ENCODE assay signal across 1 cellular context in the genomic region with DNA sequence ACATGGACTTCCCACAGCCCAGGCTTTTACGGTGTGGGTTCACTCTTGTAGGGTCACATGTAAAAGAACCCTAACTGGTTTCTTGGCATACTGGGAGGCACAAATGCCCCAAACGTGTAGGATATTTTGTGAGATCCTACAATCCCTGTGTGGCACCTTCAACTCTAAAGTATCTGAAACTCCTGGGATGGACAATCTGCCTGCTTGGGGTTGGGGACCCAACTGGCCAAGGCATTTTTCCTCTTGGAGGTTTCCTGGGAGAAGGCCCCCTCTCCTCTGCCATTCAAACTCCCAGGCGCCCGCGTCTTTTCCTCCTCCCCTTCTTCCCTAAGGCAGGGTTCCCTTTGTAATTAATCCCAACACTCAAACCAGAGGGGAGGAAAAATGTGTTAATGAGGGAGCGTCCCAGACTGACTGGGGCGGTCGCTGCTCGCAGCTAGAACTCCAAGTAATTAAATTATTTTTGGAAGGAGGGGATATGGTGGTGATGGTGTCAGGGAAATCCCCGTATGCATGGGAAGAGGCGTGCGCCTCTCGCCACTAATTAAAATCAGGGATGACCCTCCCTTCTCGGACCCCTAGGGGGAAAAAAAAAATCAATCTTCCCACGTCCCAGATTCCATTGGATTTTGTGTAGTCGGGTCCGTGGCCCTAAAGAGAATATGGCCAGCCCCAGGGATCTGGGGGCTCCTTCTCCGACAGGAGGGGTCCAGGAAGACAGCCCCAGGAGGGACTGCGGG.
TF ChIP-seq lines count a peak whose summit lies in the region.

No MANE protein-coding gene starts in this region.

TF ChIP-seq in GM12878, 131 proteins besides CTCF, POLR2A, EP300 and RAD21:
- TF ChIP-seq MEF2B (IDR thresholded peaks at IDR 0.05; ENCODE audit: partially characterized antibody, poor library complexity, severe bottlenecking) (no peak), EZH2 (IDR thresholded peaks at IDR 0.05; ENCODE audit: borderline replicate concordance, control insufficient read depth, low read depth, low read length) (no peak), PAX5 (IDR thresholded peaks at IDR 0.05; ENCODE audit: borderline replicate concordance, low read depth, low read length) (no peak)
- TF ChIP-seq, protein P1, sequence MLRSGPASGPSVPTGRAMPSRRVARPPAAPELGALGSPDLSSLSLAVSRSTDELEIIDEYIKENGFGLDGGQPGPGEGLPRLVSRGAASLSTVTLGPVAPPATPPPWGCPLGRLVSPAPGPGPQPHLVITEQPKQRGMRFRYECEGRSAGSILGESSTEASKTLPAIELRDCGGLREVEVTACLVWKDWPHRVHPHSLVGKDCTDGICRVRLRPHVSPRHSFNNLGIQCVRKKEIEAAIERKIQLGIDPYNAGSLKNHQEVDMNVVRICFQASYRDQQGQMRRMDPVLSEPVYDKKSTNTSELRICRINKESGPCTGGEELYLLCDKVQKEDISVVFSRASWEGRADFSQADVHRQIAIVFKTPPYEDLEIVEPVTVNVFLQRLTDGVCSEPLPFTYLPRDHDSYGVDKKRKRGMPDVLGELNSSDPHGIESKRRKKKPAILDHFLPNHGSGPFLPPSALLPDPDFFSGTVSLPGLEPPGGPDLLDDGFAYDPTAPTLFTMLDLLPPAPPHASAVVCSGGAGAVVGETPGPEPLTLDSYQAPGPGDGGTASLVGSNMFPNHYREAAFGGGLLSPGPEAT (IDR thresholded peaks at IDR 0.05; ENCODE audit: low read depth) = 0 out of 2 replicates have a peak, but pooled peaks have one; percentile 25
